27 cellular contexts compared by ENCODE assay signal in the genomic region with DNA sequence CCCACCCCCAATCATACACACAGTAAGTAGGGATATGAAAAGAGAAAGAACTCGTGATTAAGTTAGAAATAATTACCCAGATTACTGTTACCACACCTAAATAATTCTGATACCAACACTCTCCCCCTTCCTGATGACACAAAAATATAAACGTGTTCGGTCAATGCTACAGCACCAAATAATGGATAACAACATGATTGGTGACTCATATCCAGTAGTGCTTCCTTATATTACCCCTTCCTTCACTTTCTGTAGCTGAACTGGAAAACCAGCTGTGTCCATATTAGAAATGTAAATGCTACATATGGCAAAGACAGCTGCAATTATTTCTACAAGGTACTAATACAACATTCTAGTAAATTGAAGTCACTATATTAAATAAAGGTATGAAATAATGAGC. TPM values are rescaled to one million over a fixed set of nuclear protein-coding genes. Genes with fewer than 3 reads are reported as not detected.
DNase-seq lines count a peak whose midpoint lies in the region; ATAC-seq, FAIRE-seq and TF ChIP-seq lines count a peak whose summit lies in the region.
"Had no signal": no experiment of that assay in that cellular context is flagged by ENCODE, and none has a peak within 500 bp of the region (broad histone marks: within the 10 kb centered on the region; RNA-seq: fewer than 3 reads in every experiment).

No MANE protein-coding gene starts in this region.

- H3K4me3 ChIP-seq in HL-60 (replicated peaks; ENCODE audit: insufficient read depth, low read length) (no peak overlapping the region), bronchial epithelial cell (ENCODE audit: low read depth, low read length) (no peak overlapping the region), keratinocyte (ENCODE audit: control insufficient read depth in 2 of 3, extremely low read depth in 1 of 3, insufficient read depth in 2 of 3, low read depth in 1 of 3, low read length in 3 of 3) (peak overlapping the region in 1 of 3 experiments; percentile 6)
- H3K4me3 ChIP-seq: colonic mucosa, lower lobe of right lung, neural progenitor cell, stomach, tibial artery had no signal

- no peaks in the 10 kb centered on the region for H3K9me3 ChIP-seq in keratinocyte (ENCODE audit: control insufficient read depth, low read depth, low read length)
- H3K9me3 ChIP-seq: colonic mucosa, lower lobe of right lung, SK-N-SH, stomach, tibial artery had no signal

- DNase-seq in DMS53 (lab: John Stamatoyannopoulos, UW) (peak; percentile 41), DMS53 treated with DMSO at 0.1 percent for 48 hours (lab: John Stamatoyannopoulos, UW; ENCODE audit: unreplicated experiment) (no peak), HL-60 (ENCODE audit: low read depth in 1 of 2, low spot score in 1 of 2) (no peak), bronchial epithelial cell (ENCODE audit: low read depth) (peak; percentile 83), keratinocyte (ENCODE audit: low read depth, low spot score) (no peak), NCI-H2196 (lab: John Stamatoyannopoulos, UW; ENCODE audit: unreplicated experiment) (no peak), 8988T (no peak)
- DNase-seq: activated CD4-positive, alpha-beta T cell treated with anti-CD3 and anti-CD28 coated beads for 4 hours; activated gamma-delta T cell treated with Interleukin-2 at 50 U/mL for 16 hours; activated T-cell treated with anti-CD3 and anti-CD28 coated beads, Interleukin-2, amount 50 U/mL, for 1 hour; CD4-positive, CD25-positive, alpha-beta regulatory T cell; colonic mucosa; endodermal cell; GOT3; islet precursor cell; lower lobe of right lung; NCI-H1436 treated with DMSO at 0.1 percent for 48 hours; NCI-H2107; NCI-H446 treated with DMSO at 0.1 percent for 48 hours; right cardiac atrium; SK-N-SH; stimulated activated CD4-positive, alpha-beta T cell treated with anti-CD3 and anti-CD28 coated beads, Interleukin-2, amount 100 ng/mL, for 24 hours; stomach; tibial artery had no signal

- H2AFZ ChIP-seq in keratinocyte (ENCODE audit: control insufficient read depth, low read length), result no peak overlapping the region
- H2AFZ ChIP-seq: neural progenitor cell had no signal

- peak overlapping the region; percentile 68 for H3K4me2 ChIP-seq in keratinocyte (ENCODE audit: control insufficient read depth, extremely low read depth, insufficient read depth, low read depth, low read length)
- H3K4me2 ChIP-seq: neural progenitor cell, SK-N-SH had no signal

- H3K27ac ChIP-seq in HL-60 (replicated peaks) (peak overlapping the region; percentile 10; the same call in 1 of the 2 replicates), keratinocyte (ENCODE audit: control insufficient read depth, insufficient read depth, low read length) (peak overlapping the region; percentile 62)
- H3K27ac ChIP-seq: colonic mucosa, lower lobe of right lung, neural progenitor cell, stomach, tibial artery had no signal

- H3K36me3 ChIP-seq in bronchial epithelial cell (ENCODE audit: control insufficient read depth, insufficient read depth, low read length) (no peaks in the 10 kb centered on the region), keratinocyte (ENCODE audit: control insufficient read depth in 2 of 2, extremely low read depth in 1 of 2, insufficient read depth in 2 of 2, low read length in 2 of 2) (peaks cover 0 to 14% of the 10 kb centered on the region in 2 experiments)
- H3K36me3 ChIP-seq: colonic mucosa, lower lobe of right lung, neural progenitor cell, stomach, tibial artery had no signal

- H3K9me1 ChIP-seq in keratinocyte (ENCODE audit: control insufficient read depth, extremely low read depth, insufficient read depth, low read length), result peaks cover 3% of the 10 kb centered on the region

- no peak for TF ChIP-seq CTCF in HL-60 (IDR thresholded peaks at IDR 0.05; ENCODE audit: insufficient read depth, low read length)
- TF ChIP-seq CTCF in bronchial epithelial cell (IDR thresholded peaks at IDR 0.05; ENCODE audit: insufficient read depth, low read length, severe bottlenecking), result no peak
- TF ChIP-seq CTCF in keratinocyte (optimal IDR thresholded peaks at IDR 0.05 in 1 of 3, IDR thresholded peaks at IDR 0.05 in 1 of 3, conservative IDR thresholded peaks at IDR 0.05 in 1 of 3; ENCODE audit: extremely low read depth in 1 of 3, insufficient read depth in 2 of 3, low read length in 3 of 3), result no peak

- no peak for ATAC-seq in HG02885 (IDR thresholded peaks at IDR 0.05; ENCODE audit: poor library complexity, unreplicated experiment)
- ATAC-seq: right cardiac atrium had no signal

- FAIRE-seq in bronchial epithelial cell (lab: Jason Lieb, UNC), result no peak
- FAIRE-seq in keratinocyte (lab: Jason Lieb, UNC), result peak; percentile 53
- FAIRE-seq: GM12892 had no signal

- no peaks in the 10 kb centered on the region for H3K27me3 ChIP-seq in HL-60 (ENCODE audit: insufficient read depth, poor library complexity, severe bottlenecking)
- H3K27me3 ChIP-seq in bronchial epithelial cell (ENCODE audit: control insufficient read depth, insufficient read depth, low read length), result no peaks in the 10 kb centered on the region
- no peaks in the 10 kb centered on the region for H3K27me3 ChIP-seq in keratinocyte (ENCODE audit: control insufficient read depth, extremely low read depth, insufficient read depth, low read length)
- H3K27me3 ChIP-seq: colonic mucosa, neural progenitor cell, stomach, tibial artery had no signal

- peaks cover 99% of the 10 kb centered on the region for H3K79me2 ChIP-seq in keratinocyte (ENCODE audit: control insufficient read depth, insufficient read depth, low read length)

- H4K20me1 ChIP-seq in keratinocyte (ENCODE audit: control insufficient read depth, extremely low read depth, insufficient read depth, low read length), result peaks cover 26% of the 10 kb centered on the region

- dilution Hi-C loops in keratinocyte (cut with MboI; ENCODE audit: extremely low pct_ligation_motif_present, low sequenced_read_pairs), result no loop called here

- peaks cover 42% of the 10 kb centered on the region for H3K4me1 ChIP-seq in keratinocyte (ENCODE audit: control insufficient read depth, extremely low read depth, insufficient read depth, low read length)

- no peak overlapping the region for H3K9ac ChIP-seq in keratinocyte (ENCODE audit: control insufficient read depth, extremely low read depth, insufficient read depth, low read length)
- H3K9ac ChIP-seq: neural progenitor cell, SK-N-SH had no signal

RNA-seq across cellular contexts. Expression of a gene that starts 20.8 kb away (rescaled TPM):
- total RNA-seq in bronchial epithelial cell, result 237 and 306 TPM in 2 replicates
- polyA plus RNA-seq in keratinocyte, result 83.2 to 150 TPM (median 146 TPM) in 3 replicates
- polyA plus RNA-seq in keratinocyte (2011; ENCODE audit: low read depth), result 346 TPM
- polyA plus RNA-seq in keratinocyte (2011; cell fraction: cytosol; rRNA removed), result 115 and 148 TPM in 2 replicates
- polyA plus RNA-seq in keratinocyte (2011; cell fraction: nucleus; rRNA removed), result 67.9 and 117 TPM in 2 replicates
- polyA plus RNA-seq in keratinocyte (2012; ENCODE audit: low replicate concordance), result 94.8 and 130 TPM in 2 replicates
- 11.3 to 112 TPM (median 29.3 TPM) in 3 replicates for polyA minus RNA-seq in keratinocyte
- polyA minus RNA-seq in keratinocyte (2011; cell fraction: cytosol; rRNA and poly(A)+ RNA removed), result 75.6 TPM
- 37.8 and 68.3 TPM in 2 replicates for polyA minus RNA-seq in keratinocyte (2011; cell fraction: nucleus; rRNA and poly(A)+ RNA removed)

Comparison
In these comparisons a context has a peak if more than half of its experiments do, and no peak if none do; other contexts are left out.
1. DNase-seq: peak in DMS53 (single experiment) and bronchial epithelial cell (single experiment); none in DMS53 treated with DMSO at 0.1 percent for 48 hours (single experiment), HL-60 (0 of 2), keratinocyte (single experiment), NCI-H2196 (single experiment) and 8988T (single experiment).